ENCODE assay signal across 25 cellular contexts in the genomic region with DNA sequence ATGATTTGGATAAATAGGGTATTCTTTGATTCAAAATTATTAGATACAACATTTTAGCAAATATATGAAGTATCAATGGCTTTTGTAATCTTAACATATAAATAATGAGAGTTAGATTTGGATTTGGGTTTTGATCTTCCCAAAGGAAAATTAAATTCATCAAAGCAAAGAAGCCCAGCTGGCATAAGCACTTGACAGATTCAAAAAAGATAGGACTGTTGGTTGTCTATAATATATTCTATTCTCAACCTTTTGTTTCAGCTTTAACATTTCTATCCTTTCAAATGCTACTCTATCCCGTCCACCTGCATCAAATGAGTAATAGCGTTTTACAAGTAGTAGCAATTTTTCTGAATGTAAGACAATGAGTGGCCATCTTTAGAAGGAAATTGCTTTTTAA.
DNase-seq lines count a peak whose midpoint lies in the region; ATAC-seq and TF ChIP-seq lines count a peak whose summit lies in the region.
"Had no signal": no experiment of that assay in that cellular context is flagged by ENCODE, and none has a peak within 500 bp of the region (broad histone marks: within the 10 kb centered on the region; RNA-seq: fewer than 3 reads in every experiment).

No MANE protein-coding gene starts in this region.

- no peak overlapping the region for H3K4me3 ChIP-seq in GM23338
- H3K4me3 ChIP-seq in iPS-20b (ENCODE audit: low read length) = peak overlapping the region; percentile 28; the same call in 1 of the 2 replicates
- H3K4me3 ChIP-seq in BE2C (ENCODE audit: low read depth, low read length) = no peak overlapping the region
- H3K4me3 ChIP-seq: GM23248 had no signal

- H3K4me1 ChIP-seq in GM23338 (ENCODE audit: insufficient read depth) (peaks cover 19% of the 10 kb centered on the region), iPS-20b (ENCODE audit: insufficient read depth, low read length) (peaks cover 16% of the 10 kb centered on the region), BE2C (no peaks in the 10 kb centered on the region)

- H3K9me2 ChIP-seq in GM23338 (ENCODE audit: insufficient read depth) = no peaks in the 10 kb centered on the region

- no peak overlapping the region for H2AFZ ChIP-seq in GM23338
- H2AFZ ChIP-seq: GM23248 had no signal

- H3K79me2 ChIP-seq in GM23338 (replicated peaks; ENCODE audit: insufficient read depth) = peaks cover 9% of the 10 kb centered on the region; the same call in 1 of the 2 replicates

- H3K27me3 ChIP-seq in GM23338 (ENCODE audit: insufficient read depth) (no peaks in the 10 kb centered on the region), iPS-20b (ENCODE audit: insufficient read depth, low read length) (no peaks in the 10 kb centered on the region), BE2C (no peaks in the 10 kb centered on the region)

- TF ChIP-seq CTCF in GM23338 (conservative IDR thresholded peaks at IDR 0.05; ENCODE audit: low read depth in 2 of 2) (no peak), BE2C (IDR thresholded peaks at IDR 0.05; ENCODE audit: low read depth, low read length) (no peak)

- no peak overlapping the region for H3K4me3 Mint-ChIP-seq in GM23338
- H3K4me3 Mint-ChIP-seq: CD8-positive, alpha-beta memory T cell had no signal

- DNase-seq in GM23338 (ENCODE audit: low spot score) (no peak), caudate nucleus (lab: John Stamatoyannopoulos, UW) (no peak), putamen (ENCODE audit: low spot score) (peak; percentile 7), left lobe of liver (ENCODE audit: low spot score) (no peak), BE2C (no peak)
- DNase-seq: AML-193; Calu3; CD8-positive, alpha-beta memory T cell; DMS53; GDM1; GM23248; HCEC 1CT; KG1; NCI-H1105; NCI-H146; NCI-H2029; NCI-H2171; NCI-H345; NCI-H774 had no signal

- peak overlapping the region; percentile 16; the same call in 1 of the 2 replicates for H3K9ac ChIP-seq in iPS-20b (ENCODE audit: low read depth, low read length)
- H3K9ac ChIP-seq: GM23248 had no signal

- H3K4me1 Mint-ChIP-seq in GM23338 = peaks cover 21% of the 10 kb centered on the region
- H3K4me1 Mint-ChIP-seq: CD8-positive, alpha-beta memory T cell had no signal

- H3K36me3 Mint-ChIP-seq in GM23338 (ENCODE audit: low read depth) = peaks cover 47% of the 10 kb centered on the region
- H3K36me3 Mint-ChIP-seq: CD8-positive, alpha-beta memory T cell had no signal

- no peaks in the 10 kb centered on the region for H3K27me3 Mint-ChIP-seq in GM23338 (ENCODE audit: insufficient read depth, low read depth, poor library complexity)

- H3K36me3 ChIP-seq in GM23338 (ENCODE audit: insufficient read depth) (no peaks in the 10 kb centered on the region), iPS-20b (ENCODE audit: insufficient read depth, low read depth, low read length) (no peaks in the 10 kb centered on the region), BE2C (no peaks in the 10 kb centered on the region)

- peak overlapping the region; percentile 34 for H3K4me2 ChIP-seq in GM23338

- no peak overlapping the region for H3K27ac ChIP-seq in GM23338 (ENCODE audit: low read depth)
- H3K27ac ChIP-seq in caudate nucleus (ENCODE audit: low read depth, low read length) = peak overlapping the region; percentile 81
- H3K27ac ChIP-seq in iPS-20b (ENCODE audit: low read length) = no peak overlapping the region
- H3K27ac ChIP-seq: C4-2B, GM23248, HL-60 had no signal

- H3K9me3 ChIP-seq in iPS-20b (ENCODE audit: insufficient read depth, low read depth, low read length) (no peaks in the 10 kb centered on the region), BE2C (no peaks in the 10 kb centered on the region)

- H4K20me1 ChIP-seq in GM23338 (replicated peaks; ENCODE audit: insufficient read depth) = no peaks in the 10 kb centered on the region

- H3F3A ChIP-seq in GM23338 (replicated peaks; ENCODE audit: low read depth) = no peaks in the 10 kb centered on the region

- ATAC-seq in GM23338 (no peak), GM19035 (IDR thresholded peaks at IDR 0.05; ENCODE audit: unreplicated experiment) (no peak), GM19397 (IDR thresholded peaks at IDR 0.05; ENCODE audit: unreplicated experiment) (no peak), left lobe of liver (no peak)
- ATAC-seq: Panc1 had no signal

- peaks cover 45% of the 10 kb centered on the region for H3K9me3 Mint-ChIP-seq in GM23338

- no peak overlapping the region for H3K27ac Mint-ChIP-seq in GM23338
- H3K27ac Mint-ChIP-seq: CD8-positive, alpha-beta memory T cell had no signal

TF ChIP-seq in GM23338, 12 proteins besides CTCF, POLR2A, EP300 and RAD21 (continues in another document):
- TF ChIP-seq, protein P1, sequence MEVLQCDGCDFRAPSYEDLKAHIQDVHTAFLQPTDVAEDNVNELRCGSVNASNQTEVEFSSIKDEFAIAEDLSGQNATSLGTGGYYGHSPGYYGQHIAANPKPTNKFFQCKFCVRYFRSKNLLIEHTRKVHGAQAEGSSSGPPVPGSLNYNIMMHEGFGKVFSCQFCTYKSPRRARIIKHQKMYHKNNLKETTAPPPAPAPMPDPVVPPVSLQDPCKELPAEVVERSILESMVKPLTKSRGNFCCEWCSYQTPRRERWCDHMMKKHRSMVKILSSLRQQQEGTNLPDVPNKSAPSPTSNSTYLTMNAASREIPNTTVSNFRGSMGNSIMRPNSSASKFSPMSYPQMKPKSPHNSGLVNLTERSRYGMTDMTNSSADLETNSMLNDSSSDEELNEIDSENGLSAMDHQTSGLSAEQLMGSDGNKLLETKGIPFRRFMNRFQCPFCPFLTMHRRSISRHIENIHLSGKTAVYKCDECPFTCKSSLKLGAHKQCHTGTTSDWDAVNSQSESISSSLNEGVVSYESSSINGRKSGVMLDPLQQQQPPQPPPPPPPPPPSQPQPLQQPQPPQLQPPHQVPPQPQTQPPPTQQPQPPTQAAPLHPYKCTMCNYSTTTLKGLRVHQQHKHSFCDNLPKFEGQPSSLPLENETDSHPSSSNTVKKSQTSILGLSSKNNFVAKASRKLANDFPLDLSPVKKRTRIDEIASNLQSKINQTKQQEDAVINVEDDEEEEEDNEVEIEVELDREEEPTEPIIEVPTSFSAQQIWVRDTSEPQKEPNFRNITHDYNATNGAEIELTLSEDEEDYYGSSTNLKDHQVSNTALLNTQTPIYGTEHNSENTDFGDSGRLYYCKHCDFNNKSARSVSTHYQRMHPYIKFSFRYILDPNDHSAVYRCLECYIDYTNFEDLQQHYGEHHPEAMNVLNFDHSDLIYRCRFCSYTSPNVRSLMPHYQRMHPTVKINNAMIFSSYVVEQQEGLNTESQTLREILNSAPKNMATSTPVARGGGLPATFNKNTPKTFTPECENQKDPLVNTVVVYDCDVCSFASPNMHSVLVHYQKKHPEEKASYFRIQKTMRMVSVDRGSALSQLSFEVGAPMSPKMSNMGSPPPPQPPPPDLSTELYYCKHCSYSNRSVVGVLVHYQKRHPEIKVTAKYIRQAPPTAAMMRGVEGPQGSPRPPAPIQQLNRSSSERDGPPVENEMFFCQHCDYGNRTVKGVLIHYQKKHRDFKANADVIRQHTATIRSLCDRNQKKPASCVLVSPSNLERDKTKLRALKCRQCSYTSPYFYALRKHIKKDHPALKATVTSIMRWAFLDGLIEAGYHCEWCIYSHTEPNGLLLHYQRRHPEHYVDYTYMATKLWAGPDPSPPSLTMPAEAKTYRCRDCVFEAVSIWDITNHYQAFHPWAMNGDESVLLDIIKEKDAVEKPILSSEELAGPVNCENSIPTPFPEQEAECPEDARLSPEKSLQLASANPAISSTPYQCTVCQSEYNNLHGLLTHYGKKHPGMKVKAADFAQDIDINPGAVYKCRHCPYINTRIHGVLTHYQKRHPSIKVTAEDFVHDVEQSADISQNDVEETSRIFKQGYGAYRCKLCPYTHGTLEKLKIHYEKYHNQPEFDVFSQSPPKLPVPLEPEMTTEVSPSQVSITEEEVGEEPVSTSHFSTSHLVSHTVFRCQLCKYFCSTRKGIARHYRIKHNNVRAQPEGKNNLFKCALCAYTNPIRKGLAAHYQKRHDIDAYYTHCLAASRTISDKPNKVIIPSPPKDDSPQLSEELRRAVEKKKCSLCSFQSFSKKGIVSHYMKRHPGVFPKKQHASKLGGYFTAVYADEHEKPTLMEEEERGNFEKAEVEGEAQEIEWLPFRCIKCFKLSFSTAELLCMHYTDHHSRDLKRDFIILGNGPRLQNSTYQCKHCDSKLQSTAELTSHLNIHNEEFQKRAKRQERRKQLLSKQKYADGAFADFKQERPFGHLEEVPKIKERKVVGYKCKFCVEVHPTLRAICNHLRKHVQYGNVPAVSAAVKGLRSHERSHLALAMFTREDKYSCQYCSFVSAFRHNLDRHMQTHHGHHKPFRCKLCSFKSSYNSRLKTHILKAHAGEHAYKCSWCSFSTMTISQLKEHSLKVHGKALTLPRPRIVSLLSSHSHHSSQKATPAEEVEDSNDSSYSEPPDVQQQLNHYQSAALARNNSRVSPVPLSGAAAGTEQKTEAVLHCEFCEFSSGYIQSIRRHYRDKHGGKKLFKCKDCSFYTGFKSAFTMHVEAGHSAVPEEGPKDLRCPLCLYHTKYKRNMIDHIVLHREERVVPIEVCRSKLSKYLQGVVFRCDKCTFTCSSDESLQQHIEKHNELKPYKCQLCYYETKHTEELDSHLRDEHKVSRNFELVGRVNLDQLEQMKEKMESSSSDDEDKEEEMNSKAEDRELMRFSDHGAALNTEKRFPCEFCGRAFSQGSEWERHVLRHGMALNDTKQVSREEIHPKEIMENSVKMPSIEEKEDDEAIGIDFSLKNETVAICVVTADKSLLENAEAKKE (CRISPR knock-in tag; IDR thresholded peaks at IDR 0.05) = no peak
- TF ChIP-seq JUNB (IDR thresholded peaks at IDR 0.05; ENCODE audit: unreplicated experiment) (no peak), CREB1 (CRISPR knock-in tag; IDR thresholded peaks at IDR 0.05; ENCODE audit: low read depth) (no peak), POLR2AphosphoS5 (IDR thresholded peaks at IDR 0.05; ENCODE audit: low read depth) (no peak), ZNF331 (CRISPR knock-in tag; IDR thresholded peaks at IDR 0.05; ENCODE audit: low read depth) (no peak), STAT1 (IDR thresholded peaks at IDR 0.05; ENCODE audit: unreplicated experiment) (no peak), EZH2 (IDR thresholded peaks at IDR 0.05; ENCODE audit: low read depth, unreplicated experiment) (no peak), EZH2phosphoT487 (IDR thresholded peaks at IDR 0.05; ENCODE audit: unreplicated experiment) (no peak), ZNF114 (CRISPR knock-in tag; IDR thresholded peaks at IDR 0.05) (no peak), NANOG (IDR thresholded peaks at IDR 0.05; ENCODE audit: borderline replicate concordance) (no peak)
- TF ChIP-seq, protein P2, sequence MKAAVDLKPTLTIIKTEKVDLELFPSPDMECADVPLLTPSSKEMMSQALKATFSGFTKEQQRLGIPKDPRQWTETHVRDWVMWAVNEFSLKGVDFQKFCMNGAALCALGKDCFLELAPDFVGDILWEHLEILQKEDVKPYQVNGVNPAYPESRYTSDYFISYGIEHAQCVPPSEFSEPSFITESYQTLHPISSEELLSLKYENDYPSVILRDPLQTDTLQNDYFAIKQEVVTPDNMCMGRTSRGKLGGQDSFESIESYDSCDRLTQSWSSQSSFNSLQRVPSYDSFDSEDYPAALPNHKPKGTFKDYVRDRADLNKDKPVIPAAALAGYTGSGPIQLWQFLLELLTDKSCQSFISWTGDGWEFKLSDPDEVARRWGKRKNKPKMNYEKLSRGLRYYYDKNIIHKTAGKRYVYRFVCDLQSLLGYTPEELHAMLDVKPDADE (IDR thresholded peaks at IDR 0.05) = no peak
